8 cellular contexts compared by ENCODE assay signal in genomic region chr3:124545891-124546290, GRCh38.
"Had no signal": no experiment of that assay in that cellular context is flagged by ENCODE, and none has a peak within 500 bp of the region (broad histone marks: within the 10 kb centered on the region; RNA-seq: fewer than 3 reads in every experiment).

No MANE protein-coding gene starts in this region.

- H3K9me3 ChIP-seq: HAP-1 had no signal

- H3K4me3 ChIP-seq: GM23248, GM23338, HAP-1 had no signal

- H3K4me2 ChIP-seq: GM23338 had no signal

- DNase-seq: GM23248, GOT3, H7, H9, HCEC 1CT had no signal

- H3K9ac ChIP-seq: GM23248 had no signal

- H3K27ac Mint-ChIP-seq: GM23338, H9 had no signal

- H3K36me3 ChIP-seq: HAP-1 had no signal

- H2AFZ ChIP-seq: GM23248, GM23338 had no signal

- H3K27ac ChIP-seq: GM23248 had no signal

- ATAC-seq: GM23338, HCT116 had no signal

- H3K9me3 Mint-ChIP-seq: GM23338, H9 had no signal

- H3K4me1 ChIP-seq: HAP-1 had no signal

- H3K4me3 Mint-ChIP-seq: GM23338, H9 had no signal
